In the genomic region with DNA sequence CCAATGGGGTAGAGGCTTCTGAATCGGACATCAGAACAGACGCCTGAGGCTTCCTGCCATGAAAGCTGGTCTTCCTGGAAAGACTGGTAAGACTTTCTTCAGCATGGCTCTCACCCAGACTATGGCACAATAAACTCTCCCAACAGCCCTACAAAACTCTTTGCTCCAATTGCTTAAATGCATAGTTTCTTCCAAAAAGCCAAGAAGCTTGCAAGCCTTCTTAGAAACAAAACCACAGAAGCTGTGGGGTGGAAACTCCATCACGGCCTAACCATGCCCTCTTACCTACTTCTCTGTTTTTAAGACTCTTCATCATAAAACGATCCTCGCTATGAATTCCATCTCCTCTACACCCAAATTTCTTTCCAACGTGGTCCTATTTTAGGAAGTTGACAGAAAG, we compare ENCODE assay signal across 1 cellular context.
TF ChIP-seq lines count a peak whose summit lies in the region.

No MANE protein-coding gene starts in this region.

TF ChIP-seq in K562, 482 proteins besides CTCF, POLR2A, EP300 and RAD21:
- TF ChIP-seq KLF16 (IDR thresholded peaks at IDR 0.05) (no peak), CEBPG (CRISPR knock-in tag; IDR thresholded peaks at IDR 0.05) (no peak), CEBPG (tag; conservative IDR thresholded peaks at IDR 0.05 in 1 of 2, IDR thresholded peaks at IDR 0.05 in 1 of 2) (no peak)
